In the genomic region with DNA sequence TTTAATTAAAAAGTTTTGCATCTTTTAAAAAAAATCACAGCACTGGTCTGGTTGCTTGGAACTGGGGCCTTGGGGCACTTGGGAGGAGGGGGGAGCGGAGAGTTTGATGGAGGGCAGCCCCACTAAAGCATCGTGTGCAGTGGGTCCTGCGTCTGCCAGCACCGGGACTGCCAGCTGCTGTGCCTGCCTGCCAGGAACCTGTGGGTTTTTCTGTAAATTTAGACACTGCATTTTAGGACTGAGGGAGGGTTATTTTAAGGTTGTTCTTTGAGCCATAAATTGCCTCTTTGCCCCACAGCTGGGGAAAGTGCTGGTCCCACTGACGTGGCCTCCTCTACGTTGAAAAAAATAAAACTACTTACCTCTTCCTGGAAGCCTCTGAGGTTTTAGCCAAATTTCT, we compare ENCODE assay signal across 10 cellular contexts. TPM values are rescaled to one million over a fixed set of nuclear protein-coding genes. Genes with fewer than 3 reads are reported as not detected.
DNase-seq lines count a peak whose midpoint lies in the region; ATAC-seq and TF ChIP-seq lines count a peak whose summit lies in the region.
"Had no signal": no experiment of that assay in that cellular context is flagged by ENCODE, and none has a peak within 500 bp of the region (broad histone marks: within the 10 kb centered on the region; RNA-seq: fewer than 3 reads in every experiment).

No MANE protein-coding gene starts in this region.

- H4K20me1 ChIP-seq in DND-41 (ENCODE audit: insufficient read depth, low read length) (peaks cover 5% of the 10 kb centered on the region; the same call in 1 of the 2 replicates), OCI-LY7 (ENCODE audit: insufficient read depth, low read length) (no peaks in the 10 kb centered on the region)

- TF ChIP-seq CTCF in DND-41 (IDR thresholded peaks at IDR 0.05; ENCODE audit: borderline replicate concordance, extremely low read depth, low read length, poor library complexity, severe bottlenecking) (no peak), OCI-LY7 (conservative IDR thresholded peaks at IDR 0.05; ENCODE audit: low read length) (no peak; the same call in 1 of the 2 replicates), dorsolateral prefrontal cortex (IDR thresholded peaks at IDR 0.05 in 54 of 56, conservative IDR thresholded peaks at IDR 0.05 in 2 of 56; ENCODE audit: low read depth in 1 of 56, partially characterized antibody in 56 of 56) (no peak)

- DNase-seq in DND-41: no peak
- peak; percentile 73 for DNase-seq in OCI-LY7 (ENCODE audit: low spot score)
- DNase-seq in dorsolateral prefrontal cortex: no peak
- no peak for DNase-seq in DMS153 (lab: John Stamatoyannopoulos, UW)
- DNase-seq in NCI-H1436 (lab: John Stamatoyannopoulos, UW): no peak
- no peak for DNase-seq in SHP77 treated with DMSO at 0.1 percent for 48 hours (lab: John Stamatoyannopoulos, UW)
- DNase-seq: NCI-H2081, T1000 had no signal

- POLR2A ChIA-PET in OCI-LY7 (lab: Charles Lee): interaction anchor here (1.0 to 2.6 kb wide), 5 partner anchors 12 to 69 kb away, joined by 3 to 12 read pairs (median 5); no protein-coding TSS in a partner anchor

- H2AFZ ChIP-seq in DND-41 (ENCODE audit: low read depth, low read length) (no peak overlapping the region), OCI-LY7 (ENCODE audit: low read length) (no peak overlapping the region)

- H3K36me3 ChIP-seq in DND-41 (ENCODE audit: insufficient read depth, low read length): no peaks in the 10 kb centered on the region
- no peaks in the 10 kb centered on the region for H3K36me3 ChIP-seq in OCI-LY7 (ENCODE audit: insufficient read depth, low read length)
- peaks cover 8% of the 10 kb centered on the region for H3K36me3 ChIP-seq in rectal smooth muscle tissue (ENCODE audit: control insufficient read depth, insufficient read depth, low read length)

- no peaks in the 10 kb centered on the region for H3K9me3 ChIP-seq in DND-41 (ENCODE audit: insufficient read depth, low read length, severe bottlenecking)
- no peaks in the 10 kb centered on the region for H3K9me3 ChIP-seq in OCI-LY7 (ENCODE audit: low read length)

- no TSS peak for BruUV-seq in OCI-LY7 (replicated peaks; lab: Mats Ljungman, UMichigan)

- peaks cover 16% of the 10 kb centered on the region for H3K27me3 ChIP-seq in DND-41 (ENCODE audit: insufficient read depth, low read length, poor library complexity)
- H3K27me3 ChIP-seq in dorsolateral prefrontal cortex: peaks cover 0 to 11% (median 0%) of the 10 kb centered on the region in 45 donors
- H3K27me3 ChIP-seq in rectal smooth muscle tissue (ENCODE audit: control insufficient read depth, insufficient read depth, low read length): peaks cover 7% of the 10 kb centered on the region

- intact Hi-C loops in OCI-LY7 (cut with micrococcal nuclease; ENCODE audit: unreplicated experiment) (loop anchor here (1.0 to 2.0 kb wide), 2 partner anchors 44 to 67 kb away; no protein-coding TSS in a partner anchor), dorsolateral prefrontal cortex (cut with DNase I) (loop anchor here in 1 of 2 donors (5.0 kb wide), 2 partner anchors 45 to 75 kb away; no protein-coding TSS in a partner anchor)

- no peaks in the 10 kb centered on the region for H3K9me2 ChIP-seq in OCI-LY7 (ENCODE audit: insufficient read depth, low read length)

- no peak overlapping the region for H3K9ac ChIP-seq in DND-41 (ENCODE audit: low read depth, low read length)
- H3K9ac ChIP-seq in rectal smooth muscle tissue (ENCODE audit: low read length): no peak overlapping the region

- CTCF ChIA-PET in OCI-LY7 (lab: Charles Lee; ENCODE audit: unreplicated experiment): interaction anchor here (1.4 kb wide), 1 partner anchor 15 kb away, joined by 5 read pairs; no protein-coding TSS in a partner anchor

- H3K4me2 ChIP-seq in DND-41 (ENCODE audit: insufficient read depth, low read length) (0 out of 2 replicates have a peak overlapping the region, but pooled peaks have one; percentile 44), OCI-LY7 (ENCODE audit: low read length) (peak overlapping the region; percentile 82)

- no peak overlapping the region for H3K27ac ChIP-seq in DND-41 (ENCODE audit: low read length)
- peak overlapping the region; percentile 69 for H3K27ac ChIP-seq in OCI-LY7 (ENCODE audit: low read depth, low read length, poor library complexity, severe bottlenecking)
- peak overlapping the region in 56 of 59 donors; percentile 21 to 92 (median 79) for H3K27ac ChIP-seq in dorsolateral prefrontal cortex
- peak overlapping the region; percentile 92 for H3K27ac ChIP-seq in rectal smooth muscle tissue (ENCODE audit: low read depth, low read length)

- H3K79me2 ChIP-seq in DND-41 (ENCODE audit: insufficient read depth, low read length) (no peaks in the 10 kb centered on the region), OCI-LY7 (ENCODE audit: insufficient read depth, low read depth, low read length) (no peaks in the 10 kb centered on the region)

- no peak overlapping the region for H3K4me3 ChIP-seq in DND-41 (ENCODE audit: low read depth in 1 of 2, low read length in 2 of 2)
- H3K4me3 ChIP-seq in OCI-LY7 (ENCODE audit: low read depth, low read length, poor library complexity, severe bottlenecking): peak overlapping the region; percentile 65
- peak overlapping the region in 55 of 59 donors; percentile 14 to 76 (median 60) for H3K4me3 ChIP-seq in dorsolateral prefrontal cortex
- peak overlapping the region; percentile 82 for H3K4me3 ChIP-seq in rectal smooth muscle tissue (ENCODE audit: low read length)

- ATAC-seq in DND-41 (ENCODE audit: insufficient read depth, low read depth): no peak
- ATAC-seq in HG02973 (IDR thresholded peaks at IDR 0.05; ENCODE audit: unreplicated experiment): no peak

- H3K4me1 ChIP-seq in DND-41 (ENCODE audit: insufficient read depth, low read length): peaks cover 23% of the 10 kb centered on the region
- H3K4me1 ChIP-seq in OCI-LY7 (ENCODE audit: insufficient read depth, low read length, poor library complexity, severe bottlenecking): peaks cover 68% of the 10 kb centered on the region
- peaks cover 5% of the 10 kb centered on the region for H3K4me1 ChIP-seq in rectal smooth muscle tissue (ENCODE audit: control insufficient read depth, insufficient read depth, low read length)

RNA-seq across cellular contexts. Expression of gene KLF2, which starts 2.9 kb away (rescaled TPM):
- total RNA-seq in OCI-LY7 (2014; rRNA removed; shearing (Covaris generic)): 4.5 and 8.6 TPM in 2 replicates
- total RNA-seq in OCI-LY7 (2022) (6.2 and 8.2 TPM in 2 replicates), dorsolateral prefrontal cortex (10 to 100 TPM in 102 of 120 experiments, 1 to 10 TPM in 18; 5.2 to 50.8 (median 15.6) TPM)

Comparison
In these comparisons a context has a peak if more than half of its experiments do, and no peak if none do; other contexts are left out.
1. H3K4me3 ChIP-seq: peak in OCI-LY7 (single experiment), dorsolateral prefrontal cortex (55 of 59) and rectal smooth muscle tissue (single experiment); none in DND-41 (0 of 2).